1 cellular context compared by ENCODE assay signal in genomic region chr6:116253505-116254296, GRCh38.
TF ChIP-seq lines count a peak whose summit lies in the region.

TSS of gene TSPYL4 (minus strand) at chr6:116254075. CDS start at chr6:116254008, 67 bp downstream.

TF ChIP-seq in HepG2, 621 proteins besides CTCF, POLR2A, EP300 and RAD21 (continued from another document and continues in another):
- peak; percentile 76; the same call in 1 of the 2 replicates for TF ChIP-seq AHR (CRISPR knock-in tag; IDR thresholded peaks at IDR 0.05)
- TF ChIP-seq YEATS4 (CRISPR knock-in tag; IDR thresholded peaks at IDR 0.05; ENCODE audit: borderline replicate concordance) = peak; percentile 81
- peak; percentile 66 for TF ChIP-seq PTBP1 (IDR thresholded peaks at IDR 0.05; ENCODE audit: low read depth, low read length, poor library complexity, severe bottlenecking)
- no peak for TF ChIP-seq ZNF570 (CRISPR knock-in tag; IDR thresholded peaks at IDR 0.05; ENCODE audit: borderline replicate concordance)
- TF ChIP-seq ZNF550 (CRISPR knock-in tag; IDR thresholded peaks at IDR 0.05; ENCODE audit: borderline replicate concordance) = no peak
- TF ChIP-seq, protein P1, sequence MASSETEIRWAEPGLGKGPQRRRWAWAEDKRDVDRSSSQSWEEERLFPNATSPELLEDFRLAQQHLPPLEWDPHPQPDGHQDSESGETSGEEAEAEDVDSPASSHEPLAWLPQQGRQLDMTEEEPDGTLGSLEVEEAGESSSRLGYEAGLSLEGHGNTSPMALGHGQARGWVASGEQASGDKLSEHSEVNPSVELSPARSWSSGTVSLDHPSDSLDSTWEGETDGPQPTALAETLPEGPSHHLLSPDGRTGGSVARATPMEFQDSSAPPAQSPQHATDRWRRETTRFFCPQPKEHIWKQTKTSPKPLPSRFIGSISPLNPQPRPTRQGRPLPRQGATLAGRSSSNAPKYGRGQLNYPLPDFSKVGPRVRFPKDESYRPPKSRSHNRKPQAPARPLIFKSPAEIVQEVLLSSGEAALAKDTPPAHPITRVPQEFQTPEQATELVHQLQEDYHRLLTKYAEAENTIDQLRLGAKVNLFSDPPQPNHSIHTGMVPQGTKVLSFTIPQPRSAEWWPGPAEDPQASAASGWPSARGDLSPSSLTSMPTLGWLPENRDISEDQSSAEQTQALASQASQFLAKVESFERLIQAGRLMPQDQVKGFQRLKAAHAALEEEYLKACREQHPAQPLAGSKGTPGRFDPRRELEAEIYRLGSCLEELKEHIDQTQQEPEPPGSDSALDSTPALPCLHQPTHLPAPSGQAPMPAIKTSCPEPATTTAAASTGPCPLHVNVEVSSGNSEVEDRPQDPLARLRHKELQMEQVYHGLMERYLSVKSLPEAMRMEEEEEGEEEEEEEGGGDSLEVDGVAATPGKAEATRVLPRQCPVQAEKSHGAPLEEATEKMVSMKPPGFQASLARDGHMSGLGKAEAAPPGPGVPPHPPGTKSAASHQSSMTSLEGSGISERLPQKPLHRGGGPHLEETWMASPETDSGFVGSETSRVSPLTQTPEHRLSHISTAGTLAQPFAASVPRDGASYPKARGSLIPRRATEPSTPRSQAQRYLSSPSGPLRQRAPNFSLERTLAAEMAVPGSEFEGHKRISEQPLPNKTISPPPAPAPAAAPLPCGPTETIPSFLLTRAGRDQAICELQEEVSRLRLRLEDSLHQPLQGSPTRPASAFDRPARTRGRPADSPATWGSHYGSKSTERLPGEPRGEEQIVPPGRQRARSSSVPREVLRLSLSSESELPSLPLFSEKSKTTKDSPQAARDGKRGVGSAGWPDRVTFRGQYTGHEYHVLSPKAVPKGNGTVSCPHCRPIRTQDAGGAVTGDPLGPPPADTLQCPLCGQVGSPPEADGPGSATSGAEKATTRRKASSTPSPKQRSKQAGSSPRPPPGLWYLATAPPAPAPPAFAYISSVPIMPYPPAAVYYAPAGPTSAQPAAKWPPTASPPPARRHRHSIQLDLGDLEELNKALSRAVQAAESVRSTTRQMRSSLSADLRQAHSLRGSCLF (CRISPR knock-in tag; IDR thresholded peaks at IDR 0.05; ENCODE audit: borderline replicate concordance) = no peak
- TF ChIP-seq ZNF790 (CRISPR knock-in tag; IDR thresholded peaks at IDR 0.05; ENCODE audit: borderline replicate concordance) = no peak
- TF ChIP-seq CEBPG (CRISPR knock-in tag; IDR thresholded peaks at IDR 0.05) = peak; percentile 66
- peak; percentile 83 for TF ChIP-seq GATAD1 (CRISPR knock-in tag; IDR thresholded peaks at IDR 0.05)
- TF ChIP-seq RXRB (CRISPR knock-in tag; IDR thresholded peaks at IDR 0.05; ENCODE audit: borderline replicate concordance) = peak; percentile 48; the same call in 1 of the 2 replicates
- peak; percentile 48; the same call in 1 of the 2 replicates for TF ChIP-seq ZNF710 (CRISPR knock-in tag; IDR thresholded peaks at IDR 0.05; ENCODE audit: borderline replicate concordance)
- TF ChIP-seq ZMYM3 (CRISPR knock-in tag; IDR thresholded peaks at IDR 0.05) = no peak
- no peak for TF ChIP-seq ZFP41 (CRISPR knock-in tag; IDR thresholded peaks at IDR 0.05; ENCODE audit: borderline replicate concordance)
- peak; percentile 72; the same call in 1 of the 2 replicates for TF ChIP-seq GMEB1 (CRISPR knock-in tag; IDR thresholded peaks at IDR 0.05; ENCODE audit: borderline replicate concordance)
- peak; percentile 72 for TF ChIP-seq ARID5B (CRISPR knock-in tag; IDR thresholded peaks at IDR 0.05)
- peak; percentile 96 for TF ChIP-seq ZNF292 (CRISPR knock-in tag; IDR thresholded peaks at IDR 0.05; ENCODE audit: borderline replicate concordance, low read depth)
- TF ChIP-seq ZBTB8A (CRISPR knock-in tag; IDR thresholded peaks at IDR 0.05; ENCODE audit: borderline replicate concordance, low read depth) = no peak
- TF ChIP-seq ZNF264 (CRISPR knock-in tag; IDR thresholded peaks at IDR 0.05) = no peak
- 0 out of 2 replicates have a peak, but pooled peaks have one; percentile 37 for TF ChIP-seq ATF6 (CRISPR knock-in tag; conservative IDR thresholded peaks at IDR 0.05)
- TF ChIP-seq HDAC6 (IDR thresholded peaks at IDR 0.05; ENCODE audit: low read depth, low read length) = no peak
- TF ChIP-seq ZNF839 (CRISPR knock-in tag; IDR thresholded peaks at IDR 0.05; ENCODE audit: borderline replicate concordance) = no peak
- TF ChIP-seq ZNF605 (CRISPR knock-in tag; IDR thresholded peaks at IDR 0.05) = peak; percentile 82
- TF ChIP-seq, protein P2, sequence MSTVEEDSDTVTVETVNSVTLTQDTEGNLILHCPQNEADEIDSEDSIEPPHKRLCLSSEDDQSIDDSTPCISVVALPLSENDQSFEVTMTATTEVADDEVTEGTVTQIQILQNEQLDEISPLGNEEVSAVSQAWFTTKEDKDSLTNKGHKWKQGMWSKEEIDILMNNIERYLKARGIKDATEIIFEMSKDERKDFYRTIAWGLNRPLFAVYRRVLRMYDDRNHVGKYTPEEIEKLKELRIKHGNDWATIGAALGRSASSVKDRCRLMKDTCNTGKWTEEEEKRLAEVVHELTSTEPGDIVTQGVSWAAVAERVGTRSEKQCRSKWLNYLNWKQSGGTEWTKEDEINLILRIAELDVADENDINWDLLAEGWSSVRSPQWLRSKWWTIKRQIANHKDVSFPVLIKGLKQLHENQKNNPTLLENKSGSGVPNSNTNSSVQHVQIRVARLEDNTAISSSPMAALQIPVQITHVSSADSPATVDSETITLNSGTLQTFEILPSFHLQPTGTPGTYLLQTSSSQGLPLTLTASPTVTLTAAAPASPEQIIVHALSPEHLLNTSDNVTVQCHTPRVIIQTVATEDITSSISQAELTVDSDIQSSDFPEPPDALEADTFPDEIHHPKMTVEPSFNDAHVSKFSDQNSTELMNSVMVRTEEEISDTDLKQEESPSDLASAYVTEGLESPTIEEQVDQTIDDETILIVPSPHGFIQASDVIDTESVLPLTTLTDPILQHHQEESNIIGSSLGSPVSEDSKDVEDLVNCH (CRISPR knock-in tag; IDR thresholded peaks at IDR 0.05) = 0 out of 2 replicates have a peak, but pooled peaks have one; percentile 19
- TF ChIP-seq, protein P3, sequence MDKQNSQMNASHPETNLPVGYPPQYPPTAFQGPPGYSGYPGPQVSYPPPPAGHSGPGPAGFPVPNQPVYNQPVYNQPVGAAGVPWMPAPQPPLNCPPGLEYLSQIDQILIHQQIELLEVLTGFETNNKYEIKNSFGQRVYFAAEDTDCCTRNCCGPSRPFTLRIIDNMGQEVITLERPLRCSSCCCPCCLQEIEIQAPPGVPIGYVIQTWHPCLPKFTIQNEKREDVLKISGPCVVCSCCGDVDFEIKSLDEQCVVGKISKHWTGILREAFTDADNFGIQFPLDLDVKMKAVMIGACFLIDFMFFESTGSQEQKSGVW (CRISPR knock-in tag; IDR thresholded peaks at IDR 0.05; ENCODE audit: borderline replicate concordance) = no peak
- no peak for TF ChIP-seq SRSF4 (IDR thresholded peaks at IDR 0.05; ENCODE audit: low read depth, low read length, poor library complexity, severe bottlenecking)
- TF ChIP-seq ARHGAP35 (CRISPR knock-in tag; IDR thresholded peaks at IDR 0.05; ENCODE audit: borderline replicate concordance) = peak; percentile 84
- TF ChIP-seq, protein P4, sequence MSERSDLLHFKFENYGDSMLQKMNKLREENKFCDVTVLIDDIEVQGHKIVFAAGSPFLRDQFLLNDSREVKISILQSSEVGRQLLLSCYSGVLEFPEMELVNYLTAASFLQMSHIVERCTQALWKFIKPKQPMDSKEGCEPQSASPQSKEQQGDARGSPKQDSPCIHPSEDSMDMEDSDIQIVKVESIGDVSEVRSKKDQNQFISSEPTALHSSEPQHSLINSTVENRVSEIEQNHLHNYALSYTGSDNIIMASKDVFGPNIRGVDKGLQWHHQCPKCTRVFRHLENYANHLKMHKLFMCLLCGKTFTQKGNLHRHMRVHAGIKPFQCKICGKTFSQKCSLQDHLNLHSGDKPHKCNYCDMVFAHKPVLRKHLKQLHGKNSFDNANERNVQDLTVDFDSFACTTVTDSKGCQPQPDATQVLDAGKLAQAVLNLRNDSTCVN (CRISPR knock-in tag; IDR thresholded peaks at IDR 0.05; ENCODE audit: borderline replicate concordance) = 0 out of 2 replicates have a peak, but pooled peaks have one; percentile 62
- no peak for TF ChIP-seq TBX3 (IDR thresholded peaks at IDR 0.05; ENCODE audit: borderline replicate concordance)
- no peak; the same call in 1 of the 2 replicates for TF ChIP-seq BATF2 (CRISPR knock-in tag; IDR thresholded peaks at IDR 0.05)
